Comparison of ENCODE assay signal across 29 cellular contexts in genomic region chr6:162626869-162627268, GRCh38.
"Had no signal": no experiment of that assay in that cellular context is flagged by ENCODE, and none has a peak within 500 bp of the region (broad histone marks: within the 10 kb centered on the region; RNA-seq: fewer than 3 reads in every experiment).

No MANE protein-coding gene starts in this region.

- ATAC-seq: natural killer cell; psoas muscle; right cardiac atrium; sciatic nerve; stimulated activated effector memory CD8-positive, alpha-beta T cell treated with anti-CD3 and anti-CD28 coated beads, Interleukin-12 subunit alpha, Interleukin-12 subunit beta, amount 100 ng/mL, for 72 hours; stimulated activated naive B cell treated with anti-CD40 and anti-IgM and Interleukin-4, amounts not matched to agents 10 μg/mL and 1 μg/mL and 100 μg/mL, for 72 hours had no signal

- H3K27ac Mint-ChIP-seq: natural killer cell; nephron; neural progenitor cell; progenitor cell of endocrine pancreas; stimulated activated effector memory CD8-positive, alpha-beta T cell treated with anti-CD3 and anti-CD28 coated beads, Interleukin-12 subunit alpha, Interleukin-12 subunit beta, amount 100 ng/mL, for 72 hours; stimulated activated naive B cell treated with anti-CD40 and anti-IgM and Interleukin-4, amounts not matched to agents 10 μg/mL and 1 μg/mL and 100 μg/mL, for 72 hours; stimulated activated naive CD8-positive, alpha-beta T cell treated with anti-CD3 and anti-CD28 coated beads, Interleukin-15, Interleukin-2, amounts not matched to agents 100 ng/mL and 50 ng/mL, for 24 hours had no signal

- H3K9ac ChIP-seq: neural progenitor cell, parathyroid adenoma had no signal

- H3K27me3 ChIP-seq: neural progenitor cell, ovary, stomach, thyroid gland, tibial nerve, upper lobe of left lung, vagina had no signal

- H3K27ac ChIP-seq: neural progenitor cell, parathyroid adenoma, psoas muscle, skin epidermis, stomach, thoracic aorta, thyroid gland, tibial nerve, upper lobe of left lung, vagina had no signal

- H3K4me2 ChIP-seq: neural progenitor cell, smooth muscle cell had no signal

- H2AFZ ChIP-seq: neural progenitor cell, parathyroid adenoma had no signal

- H3K4me3 ChIP-seq: neural progenitor cell, ovary, psoas muscle, skin epidermis, smooth muscle cell, stomach, thoracic aorta, thyroid gland, tibial nerve, upper lobe of left lung, vagina had no signal

- H3K4me3 Mint-ChIP-seq: natural killer cell; nephron; neural progenitor cell; stimulated activated effector memory CD8-positive, alpha-beta T cell treated with anti-CD3 and anti-CD28 coated beads, Interleukin-12 subunit alpha, Interleukin-12 subunit beta, amount 100 ng/mL, for 72 hours; stimulated activated naive B cell treated with anti-CD40 and anti-IgM and Interleukin-4, amounts not matched to agents 10 μg/mL and 1 μg/mL and 100 μg/mL, for 72 hours; stimulated activated naive CD8-positive, alpha-beta T cell treated with anti-CD3 and anti-CD28 coated beads, Interleukin-15, Interleukin-2, amounts not matched to agents 100 ng/mL and 50 ng/mL, for 24 hours had no signal

- H3K36me3 ChIP-seq: neural progenitor cell, ovary, stomach, thoracic aorta, thyroid gland, tibial nerve, upper lobe of left lung, vagina had no signal

- FAIRE-seq: urothelium cell line had no signal

- H3K79me2 ChIP-seq: parathyroid adenoma had no signal

- H3K4me1 ChIP-seq: neural progenitor cell, thyroid gland, tibial nerve, upper lobe of left lung had no signal

- H3K36me3 Mint-ChIP-seq: natural killer cell; neural progenitor cell; stimulated activated effector memory CD8-positive, alpha-beta T cell treated with anti-CD3 and anti-CD28 coated beads, Interleukin-12 subunit alpha, Interleukin-12 subunit beta, amount 100 ng/mL, for 72 hours; stimulated activated naive B cell treated with anti-CD40 and anti-IgM and Interleukin-4, amounts not matched to agents 10 μg/mL and 1 μg/mL and 100 μg/mL, for 72 hours had no signal

- DNase-seq: natural killer cell; occipital lobe; ovary; posterior cingulate gyrus; psoas muscle; right cardiac atrium; stimulated activated CD4-positive, alpha-beta T cell treated with anti-CD3 and anti-CD28 coated beads, Interleukin-15, amount 100 ng/mL, for 24 hours; stimulated activated CD4-positive, alpha-beta T cell treated with anti-CD3 and anti-CD28 coated beads, Interleukin-2, amount 100 ng/mL, for 24 hours; stimulated activated CD4-positive, alpha-beta T cell treated with anti-CD3 and anti-CD28 coated beads, Interleukin-2, amount 100 ng/mL, for 48 hours; stimulated activated CD4-positive, alpha-beta T cell treated with anti-CD3 and anti-CD28 coated beads, Interleukin-4, amount 100 ng/mL, for 24 hours; stimulated activated naive B cell treated with anti-CD40 and anti-IgM and Interleukin-4, amounts not matched to agents 10 μg/mL and 1 μg/mL and 100 μg/mL, for 72 hours; stimulated activated naive CD4-positive, alpha-beta T cell treated with Interleukin-2 at 50 U/mL for 16 hours; stomach; thyroid gland; trophoblast cell; upper lobe of left lung had no signal

- H3K9me3 ChIP-seq: ovary, psoas muscle, thyroid gland, upper lobe of left lung, vagina had no signal

- H3K4me1 Mint-ChIP-seq: natural killer cell; nephron; neural progenitor cell; stimulated activated effector memory CD8-positive, alpha-beta T cell treated with anti-CD3 and anti-CD28 coated beads, Interleukin-12 subunit alpha, Interleukin-12 subunit beta, amount 100 ng/mL, for 72 hours; stimulated activated naive B cell treated with anti-CD40 and anti-IgM and Interleukin-4, amounts not matched to agents 10 μg/mL and 1 μg/mL and 100 μg/mL, for 72 hours had no signal

- H3K27me3 Mint-ChIP-seq: progenitor cell of endocrine pancreas; stimulated activated naive B cell treated with anti-CD40 and anti-IgM and Interleukin-4, amounts not matched to agents 10 μg/mL and 1 μg/mL and 100 μg/mL, for 72 hours; stimulated activated naive CD8-positive, alpha-beta T cell treated with anti-CD3 and anti-CD28 coated beads, Interleukin-15, Interleukin-2, amounts not matched to agents 100 ng/mL and 50 ng/mL, for 24 hours had no signal

- H3K9me3 Mint-ChIP-seq: neural progenitor cell had no signal
